In genomic region chr20:13616713-13617112, GRCh38 we compare ENCODE assay signal across 7 cellular contexts. TPM values are rescaled to one million over a fixed set of nuclear protein-coding genes. Genes with fewer than 3 reads are reported as not detected.
A peak's percentile ranks its signal among the peaks of the same experiment; 100 is the strongest.
DNase-seq lines count a peak whose midpoint lies in the region; ATAC-seq and TF ChIP-seq lines count a peak whose summit lies in the region.
"Not testable (repeated sequence)": the region's sequence is repeated elsewhere in the genome, so short reads cannot be mapped to it uniquely, and the experiment has no call there.

No MANE protein-coding gene starts in this region.

- not testable (repeated sequence) for H3K9me3 Mint-ChIP-seq in GM23338, nephron progenitor cell

- H3K36me3 Mint-ChIP-seq in GM23338 (ENCODE audit: low read depth): not testable (repeated sequence)
- peaks cover 21% of the 10 kb centered on the region for H3K36me3 Mint-ChIP-seq in nephron progenitor cell (ENCODE audit: low read depth)

- not testable (repeated sequence) for H3F3A ChIP-seq in GM23338 (replicated peaks; ENCODE audit: low read depth); SK-N-SH (replicated peaks; ENCODE audit: insufficient read depth)

- CTCF ChIA-PET in A673 (lab: Charles Lee): not testable (repeated sequence)
- CTCF ChIA-PET in SK-N-SH (lab: Yijun Ruan, JAX): interaction anchor here (0.7 to 2.0 kb wide), 2 partner anchors 109 to 155 kb away, joined by 3 to 5 read pairs; no protein-coding TSS in a partner anchor

- H3K27ac Mint-ChIP-seq in GM23338 (peak overlapping the region; percentile 34; the same call in 1 of the 2 replicates), nephron progenitor cell (peak overlapping the region; percentile 36)

- H3K4me3 Mint-ChIP-seq in GM23338, nephron progenitor cell: not testable (repeated sequence)

- H3K36me3 ChIP-seq in A673 (ENCODE audit: insufficient read depth, low read length, poor library complexity, severe bottlenecking); GM23338 (ENCODE audit: insufficient read depth); SK-N-SH (replicated peaks in 1 of 2; ENCODE audit: control insufficient read depth in 1 of 2, insufficient read depth in 2 of 2, low read length in 1 of 2); ascending aorta; cardiac muscle cell: not testable (repeated sequence)

- not testable (repeated sequence) for H3K9me3 ChIP-seq in A673 (ENCODE audit: low read depth, low read length, poor library complexity, severe bottlenecking); SK-N-SH; ascending aorta; cardiac muscle cell (ENCODE audit: low read depth)

- H4K20me1 ChIP-seq in GM23338 (replicated peaks; ENCODE audit: insufficient read depth); SK-N-SH (ENCODE audit: insufficient read depth): not testable (repeated sequence)

- ATAC-seq in GM23338: not testable (repeated sequence)

- not testable (repeated sequence) for H3K4me1 Mint-ChIP-seq in GM23338
- peaks cover 12% of the 10 kb centered on the region for H3K4me1 Mint-ChIP-seq in nephron progenitor cell

- DNase-seq in A673 (ENCODE audit: low spot score); GM23338 (ENCODE audit: low spot score); ascending aorta (ENCODE audit: low spot score in 2 of 2); cardiac muscle cell (ENCODE audit: low read depth in 1 of 2, low spot score in 1 of 2); nephron progenitor cell: not testable (repeated sequence)
- DNase-seq in SK-N-SH: peak; percentile 23
- DNase-seq in retina: peak; percentile 12

- H3K4me1 ChIP-seq in A673 (ENCODE audit: insufficient read depth, low read length, poor library complexity, severe bottlenecking); GM23338 (ENCODE audit: insufficient read depth); SK-N-SH (ENCODE audit: control insufficient read depth in 1 of 2, insufficient read depth in 2 of 2, low read depth in 1 of 2, low read length in 1 of 2): not testable (repeated sequence)
- H3K4me1 ChIP-seq in ascending aorta (peaks cover 8 to 38% of the 10 kb centered on the region in 2 donors), cardiac muscle cell (ENCODE audit: low read depth) (peaks cover 16% of the 10 kb centered on the region)

- not testable (repeated sequence) for H2AFZ ChIP-seq in GM23338; SK-N-SH (ENCODE audit: low read depth)

- not testable (repeated sequence) for BruUV-seq in A673 (replicated peaks; lab: Mats Ljungman, UMichigan)

- TF ChIP-seq EP300 in SK-N-SH (IDR thresholded peaks at IDR 0.05; ENCODE audit: borderline replicate concordance in 1 of 2, low read depth in 1 of 2, low read length in 1 of 2): not testable (repeated sequence)

- POLR2A ChIA-PET in A673 (lab: Charles Lee; ENCODE audit: low non-redundant PET): not testable (repeated sequence)
- POLR2A ChIA-PET in SK-N-SH (lab: Yijun Ruan, JAX): interaction anchor here (1.0 kb wide), 1 partner anchor 33 kb away, joined by 4 read pairs; no protein-coding TSS in a partner anchor

- not testable (repeated sequence) for H3K9me2 ChIP-seq in GM23338 (ENCODE audit: insufficient read depth); SK-N-SH

- H3K27me3 ChIP-seq in A673 (replicated peaks; ENCODE audit: insufficient read depth, low read depth, low read length, poor library complexity); GM23338 (ENCODE audit: insufficient read depth); SK-N-SH (ENCODE audit: insufficient read depth); ascending aorta; cardiac muscle cell: not testable (repeated sequence)

- H3K27me3 Mint-ChIP-seq in GM23338 (ENCODE audit: insufficient read depth, low read depth, poor library complexity); nephron progenitor cell (ENCODE audit: low read depth, poor library complexity): not testable (repeated sequence)

- peak overlapping the region; percentile 21 for H3K27ac ChIP-seq in A673 (ENCODE audit: low read depth, low read length, poor library complexity, severe bottlenecking)
- not testable (repeated sequence) for H3K27ac ChIP-seq in GM23338 (ENCODE audit: low read depth)
- peak overlapping the region in 1 of 2 experiments; percentile 92; a peak in 2 of 4 replicates for H3K27ac ChIP-seq in SK-N-SH (ENCODE audit: low read depth in 2 of 2, low read length in 1 of 2)
- H3K27ac ChIP-seq in ascending aorta: peak overlapping the region; percentile 27 to 33
- peak overlapping the region; percentile 15 for H3K27ac ChIP-seq in cardiac muscle cell

- intact Hi-C loops in A673 (cut with micrococcal nuclease; ENCODE audit: unreplicated experiment): not testable (repeated sequence)
- intact Hi-C loops in ascending aorta (cut with DNase I): loop anchor here (10.0 kb wide), 1 partner anchor 58 kb away; no protein-coding TSS in a partner anchor

- not testable (repeated sequence) for H3K79me2 ChIP-seq in GM23338 (replicated peaks; ENCODE audit: insufficient read depth); SK-N-SH (ENCODE audit: insufficient read depth)

- not testable (repeated sequence) for H3K4me3 ChIP-seq in A673 (ENCODE audit: low read depth, low read length, poor library complexity, severe bottlenecking); GM23338; SK-N-SH (ENCODE audit: low read depth in 2 of 2, low read length in 1 of 2); ascending aorta; cardiac muscle cell

- not testable (repeated sequence) for H3K4me2 ChIP-seq in GM23338, SK-N-SH

- H3K9ac ChIP-seq in SK-N-SH: not testable (repeated sequence)

- not testable (repeated sequence) for TF ChIP-seq RAD21 in SK-N-SH (IDR thresholded peaks at IDR 0.05; ENCODE audit: low read length)

- TF ChIP-seq CTCF in A673 (conservative IDR thresholded peaks at IDR 0.05; ENCODE audit: low read depth, low read length); GM23338 (conservative IDR thresholded peaks at IDR 0.05; ENCODE audit: low read depth in 2 of 2); SK-N-SH (IDR thresholded peaks at IDR 0.05); ascending aorta (IDR thresholded peaks at IDR 0.05); cardiac muscle cell (IDR thresholded peaks at IDR 0.05; ENCODE audit: low read depth, low read length); nephron progenitor cell (IDR thresholded peaks at IDR 0.05): not testable (repeated sequence)

- whole genome bisulfite sequencing in SK-N-SH (ENCODE audit: low lambda C conversion rate): 89% methylated on average over 2 of the region's 2 CpGs

TF ChIP-seq in SK-N-SH, 30 proteins besides CTCF, POLR2A, EP300 and RAD21:
- TF ChIP-seq MXI1 (IDR thresholded peaks at IDR 0.05; ENCODE audit: low read depth, low read length): peak; percentile 52; the same call in 1 of the 2 replicates
TF ChIP-seq in SK-N-SH: peak in this region for 1; not testable (repeated sequence) for 29.

RNA-seq across cellular contexts. Expression of gene TASP1, which starts 22.0 kb away (rescaled TPM):
- total RNA-seq in A673 (2021) (15.6 and 16.5 TPM in 2 replicates), ascending aorta (17.2 TPM), cardiac muscle cell (5.0 and 9.3 TPM in 2 replicates)
- total RNA-seq in GM23338 (2014; rRNA removed; shearing (Covaris generic)): 8.0 and 9.8 TPM in 2 replicates
- polyA plus RNA-seq in GM23338 (2016; fragmentation: Nextera tagmentation; extraction: Ambion mirVana) (7.9 and 9.7 TPM in 2 replicates), SK-N-SH (2012; rRNA removed) (5.9 and 8.3 TPM in 2 replicates), cardiac muscle cell (12.6 and 16.6 TPM in 2 replicates)
- polyA plus RNA-seq in SK-N-SH (2012; cell fraction: cytosol; rRNA removed): 7.9 and 9.8 TPM in 2 replicates
- polyA plus RNA-seq in SK-N-SH (2012; cell fraction: nucleus; rRNA removed): 3.0 and 7.5 TPM in 2 replicates
